1 cellular context compared by ENCODE assay signal in genomic region chr16:21023509-21024202, GRCh38.
TF ChIP-seq lines count a peak whose summit lies in the region.

No MANE protein-coding gene starts in this region.

TF ChIP-seq in GM23338, 12 proteins besides CTCF, POLR2A, EP300 and RAD21 (continued from another document):
- TF ChIP-seq ZNF462 (CRISPR knock-in tag; IDR thresholded peaks at IDR 0.05) (no peak), ZNF114 (CRISPR knock-in tag; IDR thresholded peaks at IDR 0.05) (no peak), ETS1 (IDR thresholded peaks at IDR 0.05) (no peak), NANOG (IDR thresholded peaks at IDR 0.05; ENCODE audit: borderline replicate concordance) (no peak), CREB1 (CRISPR knock-in tag; IDR thresholded peaks at IDR 0.05; ENCODE audit: low read depth) (no peak), REST (IDR thresholded peaks at IDR 0.05; ENCODE audit: unreplicated experiment) (no peak), STAT1 (IDR thresholded peaks at IDR 0.05; ENCODE audit: unreplicated experiment) (no peak)
